ENCODE assay signal across 9 cellular contexts in genomic region chr5:26669031-26669430, GRCh38.
"Had no signal": no experiment of that assay in that cellular context is flagged by ENCODE, and none has a peak within 500 bp of the region (broad histone marks: within the 10 kb centered on the region; RNA-seq: fewer than 3 reads in every experiment).

No MANE protein-coding gene starts in this region.

- FAIRE-seq: H1, H54, HepG2 had no signal

- ATAC-seq: GM23338, HepG2 had no signal

- H3K27ac ChIP-seq: HL-60, KMS-11 had no signal

- H2AFZ ChIP-seq: GM23338 had no signal

- DNase-seq: H9, HCEC 1CT, KBM-7 had no signal

- H3K4me3 ChIP-seq: GM23338 had no signal

- H3K9ac ChIP-seq: KMS-11 had no signal

- H3K4me2 ChIP-seq: GM23338, KMS-11 had no signal
